8 cellular contexts compared by ENCODE assay signal in the genomic region with DNA sequence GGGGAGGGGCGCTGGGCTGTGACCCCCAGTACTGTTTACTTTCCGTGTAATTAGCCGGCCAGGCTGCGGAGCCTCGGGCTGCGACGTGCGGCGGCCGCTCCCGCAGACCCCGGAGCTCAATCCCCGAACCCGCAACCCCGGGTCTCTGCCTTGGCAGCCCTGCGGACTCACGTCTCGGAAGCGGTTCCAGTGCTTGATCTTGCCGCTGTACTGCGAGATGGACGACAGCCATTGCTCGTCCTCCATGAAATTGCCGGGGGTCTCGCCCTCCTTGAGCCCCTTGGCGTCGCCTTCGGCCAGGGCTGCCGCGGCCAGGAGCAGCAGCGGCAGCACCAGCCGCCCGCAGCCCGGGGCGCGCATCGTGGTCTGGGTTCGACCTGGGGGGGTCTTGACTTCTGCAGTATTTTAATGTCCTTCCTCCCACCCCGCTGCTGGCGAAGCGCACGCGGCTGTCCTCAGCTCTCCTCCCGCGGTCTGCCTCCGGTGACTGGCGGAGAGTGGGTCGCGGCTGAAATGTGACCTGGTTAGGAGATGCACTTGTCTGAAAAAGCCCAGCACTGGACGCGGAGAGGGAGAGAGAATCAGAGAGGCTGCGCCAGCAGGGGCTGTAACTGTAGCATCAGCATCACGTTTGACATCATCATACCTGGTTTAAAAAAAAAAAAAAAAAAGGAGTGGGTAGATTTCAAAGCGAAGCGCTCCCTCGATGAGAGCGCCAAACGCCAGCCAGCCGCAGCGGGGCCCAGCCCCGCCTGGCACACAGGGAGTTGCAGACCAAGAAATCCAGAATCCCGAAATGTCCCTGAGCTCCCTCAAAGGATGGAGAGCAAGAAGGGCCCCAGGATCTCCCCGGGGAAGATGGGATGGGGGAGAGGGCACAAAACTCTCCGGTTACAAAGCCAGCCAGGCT. TPM values are rescaled to one million over a fixed set of nuclear protein-coding genes. Genes with fewer than 3 reads are reported as not detected.
DNase-seq lines count a peak whose midpoint lies in the region; ATAC-seq and TF ChIP-seq lines count a peak whose summit lies in the region.

A gene with protein sequence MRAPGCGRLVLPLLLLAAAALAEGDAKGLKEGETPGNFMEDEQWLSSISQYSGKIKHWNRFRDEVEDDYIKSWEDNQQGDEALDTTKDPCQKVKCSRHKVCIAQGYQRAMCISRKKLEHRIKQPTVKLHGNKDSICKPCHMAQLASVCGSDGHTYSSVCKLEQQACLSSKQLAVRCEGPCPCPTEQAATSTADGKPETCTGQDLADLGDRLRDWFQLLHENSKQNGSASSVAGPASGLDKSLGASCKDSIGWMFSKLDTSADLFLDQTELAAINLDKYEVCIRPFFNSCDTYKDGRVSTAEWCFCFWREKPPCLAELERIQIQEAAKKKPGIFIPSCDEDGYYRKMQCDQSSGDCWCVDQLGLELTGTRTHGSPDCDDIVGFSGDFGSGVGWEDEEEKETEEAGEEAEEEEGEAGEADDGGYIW (minus strand): TSS at position 583 of the 910 bp plus-strand sequence. CDS start 223 bp downstream, at position 360.

- no peak for ATAC-seq in HG02588 (IDR thresholded peaks at IDR 0.05; ENCODE audit: unreplicated experiment)

- H3K36me3 ChIP-seq in tibial nerve, result peaks cover 0 to 12% (median 0%) of the 10 kb centered on the region in 3 donors

- WGBS in tibial nerve, 2 donors, result 13 to 17% methylated on average over 33 to 34 of the region's 64 CpGs

- H3K4me1 ChIP-seq in tibial nerve, result peaks cover 0 to 23% (median 21%) of the 10 kb centered on the region in 4 donors

- TF ChIP-seq POLR2A in tibial nerve (IDR thresholded peaks at IDR 0.05), result no peak

- TF ChIP-seq EP300 in tibial nerve (IDR thresholded peaks at IDR 0.05), result no peak

- no peaks in the 10 kb centered on the region for H3K9me3 ChIP-seq in tibial nerve

- peak within 1 kb of the TSS in 2 of 4 donors; percentile 18 to 80 for H3K27ac ChIP-seq in tibial nerve

- no peak for TF ChIP-seq CTCF in AG09309 (IDR thresholded peaks at IDR 0.05; ENCODE audit: control insufficient read depth, insufficient read depth, low read depth, low read length, missing control alignments)
- TF ChIP-seq CTCF in foreskin fibroblast (IDR thresholded peaks at IDR 0.05; ENCODE audit: low read depth, low read length), result no peak
- TF ChIP-seq CTCF in tibial nerve (IDR thresholded peaks at IDR 0.05), result no peak

- H3K4me3 ChIP-seq in AG09309 (ENCODE audit: control insufficient read depth, low read depth, low read length), result peak within 1 kb of the TSS; percentile 2; the same call in 1 of the 2 replicates
- peak within 1 kb of the TSS; percentile 15 to 22 for H3K4me3 ChIP-seq in foreskin fibroblast (ENCODE audit: low read depth in 1 of 2, low read length in 2 of 2)
- H3K4me3 ChIP-seq in tibial nerve, result peak within 1 kb of the TSS; percentile 6 to 51 (median 50)

- DNase-seq in AG09309 (ENCODE audit: low read depth) (no peak), NCI-H2107 (lab: John Stamatoyannopoulos, UW) (peak; percentile 24), activated T-helper 1 cell treated with Interleukin-2 at 50 U/mL for 16 hours (ENCODE audit: low read depth) (peak; percentile 61), foreskin fibroblast (peak in 1 of 2 donors; percentile 38), nucleus accumbens (lab: John Stamatoyannopoulos, UW) (peak in 34 of 56 donors; percentile 29 to 81 (median 56)), tibial nerve (ENCODE audit: low spot score in 2 of 2) (no peak), DMS79 (lab: John Stamatoyannopoulos, UW) (no peak)

- H3K27me3 ChIP-seq in tibial nerve, result peaks cover 0 to 34% of the 10 kb centered on the region in 2 donors

RNA-seq across cellular contexts. Expression of the gene that starts here (rescaled TPM):
- total RNA-seq in tibial nerve, result 1 to 10 TPM; 2.1 to 9.9 (median 5.0) TPM

Comparison
In these comparisons a context has a peak if more than half of its experiments do, and no peak if none do; other contexts are left out.
1. DNase-seq: peak in NCI-H2107 (single experiment), activated T-helper 1 cell treated with Interleukin-2 at 50 U/mL for 16 hours (single experiment) and nucleus accumbens (34 of 56); none in AG09309 (single experiment), tibial nerve (0 of 2) and DMS79 (single experiment).
2. Peak in every context shown above with its lines, with median percentiles within 50 percentile points of each other: H3K4me3 ChIP-seq.